ENCODE assay signal across 25 cellular contexts in the genomic region with DNA sequence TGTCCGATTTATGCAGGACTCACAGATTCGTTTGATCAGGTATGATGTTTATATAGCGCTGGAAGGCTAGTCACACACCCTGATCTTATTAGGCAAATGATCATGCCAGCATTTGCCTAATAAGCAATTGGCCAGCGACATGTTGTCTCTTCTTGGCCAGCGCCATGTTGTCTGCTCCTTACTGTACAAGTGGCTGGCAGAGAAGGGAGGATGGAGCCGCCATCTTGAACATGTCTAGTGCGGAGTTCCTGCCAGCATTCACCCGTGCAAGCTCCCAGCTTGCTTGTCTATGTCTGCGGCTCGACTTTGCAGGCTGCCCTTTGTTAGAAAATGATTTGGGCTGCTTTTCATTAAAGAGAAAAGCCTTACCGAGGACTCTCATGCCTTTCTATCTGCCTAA.
"Had no signal": no experiment of that assay in that cellular context is flagged by ENCODE, and none has a peak within 500 bp of the region (broad histone marks: within the 10 kb centered on the region; RNA-seq: fewer than 3 reads in every experiment).

No MANE protein-coding gene starts in this region.

- H3K9me3 ChIP-seq: neutrophil, ovary, psoas muscle, right lobe of liver, sigmoid colon, suprapubic skin, thoracic aorta, thyroid gland, tibial nerve, upper lobe of left lung, vagina had no signal

- H3K27me3 ChIP-seq: neutrophil, ovary, right lobe of liver, sigmoid colon, suprapubic skin, thyroid gland, tibial nerve, upper lobe of left lung, vagina had no signal

- H3K36me3 ChIP-seq: neutrophil, ovary, right lobe of liver, sigmoid colon, suprapubic skin, thoracic aorta, thyroid gland, tibial nerve, upper lobe of left lung, vagina had no signal

- H3K27ac ChIP-seq: neutrophil, ovary, parathyroid adenoma, psoas muscle, right lobe of liver, sigmoid colon, suprapubic skin, thoracic aorta, thyroid gland, tibial nerve, upper lobe of left lung, vagina had no signal

- H3K4me3 ChIP-seq: ovary, psoas muscle, right lobe of liver, sigmoid colon, suprapubic skin, thoracic aorta, thyroid gland, tibial nerve, upper lobe of left lung, vagina had no signal

- DNase-seq: naive B cell; naive thymus-derived CD8-positive, alpha-beta T cell; nephron progenitor cell; ovary; psoas muscle; right cardiac atrium; sigmoid colon; small intestine; stimulated activated CD4-positive, alpha-beta T cell treated with anti-CD3 and anti-CD28 coated beads, Interleukin-15, amount 100 ng/mL, for 24 hours; stimulated activated CD4-positive, alpha-beta T cell treated with anti-CD3 and anti-CD28 coated beads, Interleukin-2, amount 100 ng/mL, for 24 hours; stimulated activated CD4-positive, alpha-beta T cell treated with anti-CD3 and anti-CD28 coated beads, Interleukin-2, amount 100 ng/mL, for 48 hours; stimulated activated CD4-positive, alpha-beta T cell treated with anti-CD3 and anti-CD28 coated beads, Interleukin-4, amount 100 ng/mL, for 24 hours; stimulated activated naive B cell treated with anti-CD40 and anti-IgM and Interleukin-4, amounts not matched to agents 10 μg/mL and 1 μg/mL and 100 μg/mL, for 72 hours; stimulated activated naive CD4-positive, alpha-beta T cell treated with Interleukin-2 at 50 U/mL for 16 hours; substantia nigra; thyroid gland; trophoblast cell had no signal

- FAIRE-seq: small intestine had no signal

- H3K4me1 ChIP-seq: parathyroid adenoma, psoas muscle, right lobe of liver, sigmoid colon, thyroid gland, tibial nerve, upper lobe of left lung had no signal
